ENCODE assay signal across 2 cellular contexts in genomic region chr13:94232956-94233355, GRCh38.
TF ChIP-seq lines count a peak whose summit lies in the region.

No MANE protein-coding gene starts in this region.

TF ChIP-seq in SK-N-SH, 30 proteins besides CTCF, POLR2A, EP300 and RAD21:
- TF ChIP-seq SMC3 (IDR thresholded peaks at IDR 0.05; ENCODE audit: low read depth, low read length) (no peak), MXI1 (IDR thresholded peaks at IDR 0.05; ENCODE audit: low read depth, low read length) (no peak), FOXJ3 (CRISPR knock-in tag; IDR thresholded peaks at IDR 0.05) (no peak), ELF1 (IDR thresholded peaks at IDR 0.05) (no peak), PBX3 (IDR thresholded peaks at IDR 0.05) (no peak), TCF12 (IDR thresholded peaks at IDR 0.05) (no peak), EZH2phosphoT487 (IDR thresholded peaks at IDR 0.05; ENCODE audit: borderline replicate concordance, low read depth) (no peak), NFIC (IDR thresholded peaks at IDR 0.05; ENCODE audit: borderline replicate concordance) (no peak), RXRA (IDR thresholded peaks at IDR 0.05; ENCODE audit: borderline replicate concordance, low read depth) (no peak), GATA2 (CRISPR knock-in tag; IDR thresholded peaks at IDR 0.05) (no peak), IRF3 (IDR thresholded peaks at IDR 0.05; ENCODE audit: low read depth, low read length) (no peak), TAF1 (IDR thresholded peaks at IDR 0.05; ENCODE audit: borderline replicate concordance, low read depth, low read length) (no peak), RFX5 (IDR thresholded peaks at IDR 0.05; ENCODE audit: low read length) (no peak), FOSL2 (IDR thresholded peaks at IDR 0.05; ENCODE audit: borderline replicate concordance, low read depth) (no peak), NRF1 (IDR thresholded peaks at IDR 0.05; ENCODE audit: low read depth, low read length) (no peak), TEAD4 (IDR thresholded peaks at IDR 0.05; ENCODE audit: borderline replicate concordance, insufficient read depth) (no peak), GABPA (IDR thresholded peaks at IDR 0.05; ENCODE audit: low read depth) (no peak), SIN3A (IDR thresholded peaks at IDR 0.05; ENCODE audit: borderline replicate concordance, low read depth, low read length) (no peak), YY1 (IDR thresholded peaks at IDR 0.05; ENCODE audit: low read depth) (no peak)

TF ChIP-seq in SK-N-SH treated with all-trans-retinoic acid at 6 μM for 48 hours, 23 proteins besides CTCF, POLR2A, EP300 and RAD21:
- TF ChIP-seq CSDC2 (CRISPR knock-in tag; IDR thresholded peaks at IDR 0.05) = no peak
- TF ChIP-seq TSHZ2 (CRISPR knock-in tag; IDR thresholded peaks at IDR 0.05) = no peak
- no peak for TF ChIP-seq TCF4 (CRISPR knock-in tag; IDR thresholded peaks at IDR 0.05; ENCODE audit: borderline replicate concordance)
- TF ChIP-seq ZFP3 (CRISPR knock-in tag; IDR thresholded peaks at IDR 0.05) = no peak
- no peak for TF ChIP-seq ESRRG (CRISPR knock-in tag; IDR thresholded peaks at IDR 0.05)
- TF ChIP-seq, protein P1, sequence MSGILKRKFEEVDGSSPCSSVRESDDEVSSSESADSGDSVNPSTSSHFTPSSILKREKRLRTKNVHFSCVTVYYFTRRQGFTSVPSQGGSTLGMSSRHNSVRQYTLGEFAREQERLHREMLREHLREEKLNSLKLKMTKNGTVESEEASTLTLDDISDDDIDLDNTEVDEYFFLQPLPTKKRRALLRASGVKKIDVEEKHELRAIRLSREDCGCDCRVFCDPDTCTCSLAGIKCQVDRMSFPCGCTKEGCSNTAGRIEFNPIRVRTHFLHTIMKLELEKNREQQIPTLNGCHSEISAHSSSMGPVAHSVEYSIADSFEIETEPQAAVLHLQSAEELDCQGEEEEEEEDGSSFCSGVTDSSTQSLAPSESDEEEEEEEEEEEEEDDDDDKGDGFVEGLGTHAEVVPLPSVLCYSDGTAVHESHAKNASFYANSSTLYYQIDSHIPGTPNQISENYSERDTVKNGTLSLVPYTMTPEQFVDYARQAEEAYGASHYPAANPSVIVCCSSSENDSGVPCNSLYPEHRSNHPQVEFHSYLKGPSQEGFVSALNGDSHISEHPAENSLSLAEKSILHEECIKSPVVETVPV (CRISPR knock-in tag; IDR thresholded peaks at IDR 0.05) = no peak
- TF ChIP-seq, protein P2, sequence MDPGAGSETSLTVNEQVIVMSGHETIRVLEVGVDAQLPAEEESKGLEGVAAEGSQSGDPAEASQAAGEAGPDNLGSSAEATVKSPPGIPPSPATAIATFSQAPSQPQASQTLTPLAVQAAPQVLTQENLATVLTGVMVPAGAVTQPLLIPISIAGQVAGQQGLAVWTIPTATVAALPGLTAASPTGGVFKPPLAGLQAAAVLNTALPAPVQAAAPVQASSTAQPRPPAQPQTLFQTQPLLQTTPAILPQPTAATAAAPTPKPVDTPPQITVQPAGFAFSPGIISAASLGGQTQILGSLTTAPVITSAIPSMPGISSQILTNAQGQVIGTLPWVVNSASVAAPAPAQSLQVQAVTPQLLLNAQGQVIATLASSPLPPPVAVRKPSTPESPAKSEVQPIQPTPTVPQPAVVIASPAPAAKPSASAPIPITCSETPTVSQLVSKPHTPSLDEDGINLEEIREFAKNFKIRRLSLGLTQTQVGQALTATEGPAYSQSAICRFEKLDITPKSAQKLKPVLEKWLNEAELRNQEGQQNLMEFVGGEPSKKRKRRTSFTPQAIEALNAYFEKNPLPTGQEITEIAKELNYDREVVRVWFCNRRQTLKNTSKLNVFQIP (CRISPR knock-in tag; IDR thresholded peaks at IDR 0.05; ENCODE audit: borderline replicate concordance, low read depth) = no peak
- no peak for TF ChIP-seq GLIS3 (CRISPR knock-in tag; IDR thresholded peaks at IDR 0.05)
- no peak for TF ChIP-seq RARB (CRISPR knock-in tag; IDR thresholded peaks at IDR 0.05)
- TF ChIP-seq TOX (CRISPR knock-in tag; IDR thresholded peaks at IDR 0.05; ENCODE audit: borderline replicate concordance) = no peak
- no peak for TF ChIP-seq ZNF8 (CRISPR knock-in tag; IDR thresholded peaks at IDR 0.05)
- TF ChIP-seq ARNTL (CRISPR knock-in tag; IDR thresholded peaks at IDR 0.05; ENCODE audit: borderline replicate concordance, low read depth) = no peak
- TF ChIP-seq OSR1 (CRISPR knock-in tag; IDR thresholded peaks at IDR 0.05) = no peak
- TF ChIP-seq BACH2 (CRISPR knock-in tag; IDR thresholded peaks at IDR 0.05; ENCODE audit: borderline replicate concordance) = no peak
- no peak for TF ChIP-seq ZNF565 (CRISPR knock-in tag; conservative IDR thresholded peaks at IDR 0.05; ENCODE audit: low read depth)
